Comparison of ENCODE assay signal across 8 cellular contexts in genomic region chr12:56635539-56636117, GRCh38. TPM values are rescaled to one million over a fixed set of nuclear protein-coding genes. Genes with fewer than 3 reads are reported as not detected.
A peak's percentile ranks its signal among the peaks of the same experiment; 100 is the strongest.
DNase-seq lines count a peak whose midpoint lies in the region; ATAC-seq and TF ChIP-seq lines count a peak whose summit lies in the region.

No MANE protein-coding gene starts in this region.

- DNase-seq in heart left ventricle (no peak), cardiac septum (ENCODE audit: low spot score) (no peak), SK-N-DZ (ENCODE audit: low spot score) (no peak), NCI-H128 (lab: John Stamatoyannopoulos, UW; ENCODE audit: unreplicated experiment) (no peak)
- no peak for DNase-seq in activated naive CD8-positive, alpha-beta T cell treated with anti-CD3 and anti-CD28 coated beads, Interleukin-2, amount 50 U/mL, for 24 hours

- peak overlapping the region; percentile 60 to 87 (median 83) for H3K4me3 ChIP-seq in heart left ventricle

- H3K27ac ChIP-seq in heart left ventricle (peak overlapping the region; percentile 83 to 98 (median 96)), layer of hippocampus (ENCODE audit: low read depth, low read length) (peak overlapping the region; percentile 94), temporal lobe (ENCODE audit: low read depth, low read length) (peak overlapping the region; percentile 96)

- no peaks in the 10 kb centered on the region for H3K9me3 Mint-ChIP-seq in activated naive CD8-positive, alpha-beta T cell treated with anti-CD3 and anti-CD28 coated beads, Interleukin-2, amount 50 U/mL, for 24 hours

- peaks cover 30% of the 10 kb centered on the region for H3K36me3 Mint-ChIP-seq in activated naive CD8-positive, alpha-beta T cell treated with anti-CD3 and anti-CD28 coated beads, Interleukin-2, amount 50 U/mL, for 24 hours (ENCODE audit: low read depth)

- H3K27me3 Mint-ChIP-seq in activated naive CD8-positive, alpha-beta T cell treated with anti-CD3 and anti-CD28 coated beads, Interleukin-2, amount 50 U/mL, for 24 hours = no peaks in the 10 kb centered on the region

- peaks cover 14 to 83% (median 55%) of the 10 kb centered on the region in 12 donors for H3K4me1 ChIP-seq in heart left ventricle

- peaks cover 0 to 36% (median 33%) of the 10 kb centered on the region in 9 donors for H3K36me3 ChIP-seq in heart left ventricle

- ATAC-seq in heart left ventricle = no peak
- ATAC-seq in activated naive CD8-positive, alpha-beta T cell treated with anti-CD3 and anti-CD28 coated beads, Interleukin-2, amount 50 U/mL, for 24 hours = no peak
- no peak for ATAC-seq in GM19397 (IDR thresholded peaks at IDR 0.05; ENCODE audit: unreplicated experiment)

- 2 to 6% (median 4%) methylated on average over 3 to 11 of the region's 11 CpGs for WGBS in heart left ventricle, 4 donors

- no peaks in the 10 kb centered on the region for H3K27me3 ChIP-seq in heart left ventricle
- H3K27me3 ChIP-seq in layer of hippocampus (ENCODE audit: control insufficient read depth, insufficient read depth, low read length) = no peaks in the 10 kb centered on the region

- TF ChIP-seq POLR2A in heart left ventricle (IDR thresholded peaks at IDR 0.05) = no peak

- peaks cover 81% of the 10 kb centered on the region for H3K4me1 Mint-ChIP-seq in activated naive CD8-positive, alpha-beta T cell treated with anti-CD3 and anti-CD28 coated beads, Interleukin-2, amount 50 U/mL, for 24 hours

- H3K4me3 Mint-ChIP-seq in activated naive CD8-positive, alpha-beta T cell treated with anti-CD3 and anti-CD28 coated beads, Interleukin-2, amount 50 U/mL, for 24 hours = peak overlapping the region; percentile 89

- no peak for TF ChIP-seq CTCF in heart left ventricle (IDR thresholded peaks at IDR 0.05)

- intact Hi-C loops in heart left ventricle (cut with DNase I) (loop anchor here in 5 of 10 donors (1.0 to 10.0 kb wide), 6 partner anchors 33 to 122 kb away; partner anchors contain the start of gene RBMS2 (in 4 of the 5)), cardiac septum (cut with DNase I) (loop anchor here (2.0 to 5.0 kb wide), 5 partner anchors 53 to 121 kb away; partner anchors contain the start of genes NACA and PTGES3)

- no peaks in the 10 kb centered on the region for H3K9me3 ChIP-seq in heart left ventricle

- peak overlapping the region; percentile 88 for H3K27ac Mint-ChIP-seq in activated naive CD8-positive, alpha-beta T cell treated with anti-CD3 and anti-CD28 coated beads, Interleukin-2, amount 50 U/mL, for 24 hours

RNA-seq across cellular contexts. Expression of gene BAZ2A, which starts 5.5 kb away (rescaled TPM):
- total RNA-seq in heart left ventricle (10 to 100 TPM; 28.0 to 71.5 (median 44.5) TPM), cardiac septum (49.0 TPM), temporal lobe (16.5 TPM)
- 10 to 100 TPM; 25.2 to 34.1 TPM for polyA plus RNA-seq in heart left ventricle
- 13.4 and 19.9 TPM in 2 replicates for polyA plus RNA-seq in SK-N-DZ (2014; cell fraction: cytosol; rRNA removed)
- 25.0 and 59.3 TPM in 2 replicates for polyA plus RNA-seq in SK-N-DZ (2014; cell fraction: nucleus; rRNA removed)

RNA-seq across cellular contexts. Expression of gene ATP5F1B, which starts 10.2 kb away (rescaled TPM):
- total RNA-seq in heart left ventricle (1,000 to 10,000 TPM; 1,755 to 3,502 (median 2,732) TPM), cardiac septum (2,154 TPM), temporal lobe (345 TPM)
- 1,000 to 10,000 TPM; 1,436 to 2,223 TPM for polyA plus RNA-seq in heart left ventricle
- 892 and 940 TPM in 2 replicates for polyA plus RNA-seq in SK-N-DZ (2014; cell fraction: cytosol; rRNA removed)
- polyA plus RNA-seq in SK-N-DZ (2014; cell fraction: nucleus; rRNA removed) = 611 and 648 TPM in 2 replicates

RNA-seq across cellular contexts. Expression of gene PTGES3, which starts 52.5 kb away (rescaled TPM):
- 100 to 1,000 TPM in 6 of 9 donors, 10 to 100 TPM in 3; 48.0 to 120 (median 103) TPM for total RNA-seq in heart left ventricle
- 100 to 1,000 TPM in 1 of 2 donors, 10 to 100 TPM in 1; 54.6 to 125 TPM for polyA plus RNA-seq in heart left ventricle
- total RNA-seq in cardiac septum = 121 TPM
- 100 TPM for total RNA-seq in temporal lobe
- polyA plus RNA-seq in SK-N-DZ (2014; cell fraction: cytosol; rRNA removed) = 186 and 193 TPM in 2 replicates
- polyA plus RNA-seq in SK-N-DZ (2014; cell fraction: nucleus; rRNA removed) = 100 and 151 TPM in 2 replicates
